ENCODE assay signal across 23 cellular contexts in the genomic region with DNA sequence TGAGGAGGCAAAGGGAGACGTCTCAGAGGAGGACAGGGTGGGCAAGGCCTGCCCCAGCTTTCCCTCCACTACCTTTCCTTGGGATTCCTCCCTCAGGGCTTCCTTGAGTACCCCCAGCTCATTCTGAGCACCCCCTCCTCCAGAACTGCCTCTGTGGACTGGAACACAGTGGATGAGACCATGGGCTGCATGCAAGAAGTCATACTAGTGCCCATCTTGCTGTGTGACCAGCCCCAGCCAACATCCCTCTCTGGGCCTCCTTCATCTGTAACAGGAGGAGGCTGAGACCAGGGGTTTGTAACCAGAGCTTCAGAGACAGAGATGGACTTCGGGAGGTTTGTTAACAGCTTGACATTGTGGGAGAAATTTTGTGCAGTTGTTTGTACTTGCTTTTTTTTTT.
"Had no signal": no experiment of that assay in that cellular context is flagged by ENCODE, and none has a peak within 500 bp of the region (broad histone marks: within the 10 kb centered on the region; RNA-seq: fewer than 3 reads in every experiment).

No MANE protein-coding gene starts in this region.

- H3K9me3 ChIP-seq: breast epithelium, esophagus squamous epithelium, heart right ventricle, lower lobe of right lung, sigmoid colon, stomach, tibial artery, upper lobe of right lung had no signal

- H3K36me3 ChIP-seq: breast epithelium, esophagus squamous epithelium, lower lobe of right lung, upper lobe of right lung had no signal

- DNase-seq: activated CD4-positive, alpha-beta memory T cell treated with anti-CD3 and anti-CD28 coated beads, Interleukin-2, amount 10 ng/mL, durations not matched to agents 7 days and 5 days; activated CD4-positive, alpha-beta T cell treated with anti-CD3 and anti-CD28 coated beads for 1 hour; activated naive CD8-positive, alpha-beta T cell treated with anti-CD3 and anti-CD28 coated beads, Interleukin-2, amount 50 U/mL, for 24 hours; amygdala; central memory CD4-positive, alpha-beta T cell; effector CD8-positive, alpha-beta T cell; esophagus squamous epithelium; foreskin melanocyte; kidney glomerular epithelial cell; lower lobe of right lung; mesendoderm; sigmoid colon; small intestine; stimulated activated CD4-positive, alpha-beta T cell treated with anti-CD3 and anti-CD28 coated beads, Interleukin-1b, Interleukin-23, amount 100 ng/mL, for 48 hours; stimulated activated naive B cell treated with anti-CD40 and anti-IgM and Interleukin-4, amounts not matched to agents 10 μg/mL and 1 μg/mL and 100 μg/mL, for 72 hours; stomach; T-helper 1 cell; T-helper 9 cell; upper lobe of right lung had no signal

- H3K4me3 ChIP-seq: breast epithelium, esophagus squamous epithelium, heart right ventricle, lower lobe of right lung, sigmoid colon, stomach, tibial artery, upper lobe of right lung had no signal

- H3K27ac ChIP-seq: esophagus squamous epithelium, heart right ventricle, lower lobe of right lung, sigmoid colon, stomach, upper lobe of right lung, VCaP had no signal

- H3K27me3 ChIP-seq: breast epithelium, heart right ventricle, sigmoid colon, stomach, tibial artery, upper lobe of right lung had no signal
